Comparison of ENCODE assay signal across 21 cellular contexts in the genomic region with DNA sequence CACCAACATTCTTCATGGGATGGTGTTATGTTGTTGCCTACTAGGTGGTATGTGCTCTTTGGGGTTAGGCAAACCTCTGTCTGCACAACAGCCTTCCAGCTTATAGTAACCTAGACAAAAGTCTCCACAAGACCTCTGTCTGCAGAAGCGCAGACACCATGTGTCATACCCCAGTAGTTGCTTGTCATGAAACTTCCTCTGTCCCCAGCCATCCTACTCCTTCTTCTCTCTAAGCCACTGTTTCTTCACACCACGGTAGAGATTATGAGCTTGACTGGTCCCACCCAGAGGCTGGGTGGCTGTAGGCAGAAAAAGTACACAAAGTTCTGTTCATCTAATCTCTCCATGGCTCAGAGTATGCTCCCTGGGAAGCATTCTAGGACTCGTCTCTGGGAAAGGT.
A peak's percentile ranks its signal among the peaks of the same experiment; 100 is the strongest.
DNase-seq lines count a peak whose midpoint lies in the region; ATAC-seq and FAIRE-seq lines count a peak whose summit lies in the region.
"Had no signal": no experiment of that assay in that cellular context is flagged by ENCODE, and none has a peak within 500 bp of the region (broad histone marks: within the 10 kb centered on the region; RNA-seq: fewer than 3 reads in every experiment).

No MANE protein-coding gene starts in this region.

- no peaks in the 10 kb centered on the region for H3K4me1 Mint-ChIP-seq in stimulated activated memory B cell treated with anti-CD40 and anti-IgM and Interleukin-4, amounts not matched to agents 10 μg/mL and 1 μg/mL and 100 μg/mL, for 72 hours

- H3K36me3 Mint-ChIP-seq in stimulated activated memory B cell treated with anti-CD40 and anti-IgM and Interleukin-4, amounts not matched to agents 10 μg/mL and 1 μg/mL and 100 μg/mL, for 72 hours, result no peaks in the 10 kb centered on the region
- H3K36me3 Mint-ChIP-seq: CD14-positive monocyte; CD8-positive, alpha-beta T cell had no signal

- H3K4me3 Mint-ChIP-seq in stimulated activated memory B cell treated with anti-CD40 and anti-IgM and Interleukin-4, amounts not matched to agents 10 μg/mL and 1 μg/mL and 100 μg/mL, for 72 hours, result no peak overlapping the region
- H3K4me3 Mint-ChIP-seq: CD14-positive monocyte; CD4-positive, alpha-beta T cell; CD8-positive, alpha-beta T cell had no signal

- DNase-seq in MV-4-11 (lab: John Stamatoyannopoulos, UW) (peak; percentile 5), RCC 7860 (ENCODE audit: low spot score) (no peak)
- DNase-seq: 8988T; ACHN; BE2C; C1 segment of cervical spinal cord; Caco-2; Calu3; CD4-positive, alpha-beta T cell; CD8-positive, alpha-beta T cell; DMS79 treated with DMSO at 0.1 percent for 48 hours; GF-D8 had no signal

- H3K9me3 Mint-ChIP-seq in stimulated activated memory B cell treated with anti-CD40 and anti-IgM and Interleukin-4, amounts not matched to agents 10 μg/mL and 1 μg/mL and 100 μg/mL, for 72 hours, result peaks cover 4% of the 10 kb centered on the region
- H3K9me3 Mint-ChIP-seq: CD8-positive, alpha-beta T cell had no signal

- H3K27ac Mint-ChIP-seq in stimulated activated memory B cell treated with anti-CD40 and anti-IgM and Interleukin-4, amounts not matched to agents 10 μg/mL and 1 μg/mL and 100 μg/mL, for 72 hours, result no peak overlapping the region
- H3K27ac Mint-ChIP-seq: CD14-positive monocyte; CD4-positive, alpha-beta T cell; CD8-positive, alpha-beta T cell had no signal

- no peak for FAIRE-seq in RCC 7860 (lab: Jason Lieb, UNC)
- FAIRE-seq: A204.1, D721Med, G401.6, GM12891, GM19239 had no signal

- H3K27me3 Mint-ChIP-seq in stimulated activated memory B cell treated with anti-CD40 and anti-IgM and Interleukin-4, amounts not matched to agents 10 μg/mL and 1 μg/mL and 100 μg/mL, for 72 hours, result no peaks in the 10 kb centered on the region

- ATAC-seq in stimulated activated memory B cell treated with anti-CD40 and anti-IgM and Interleukin-4, amounts not matched to agents 10 μg/mL and 1 μg/mL and 100 μg/mL, for 72 hours, result peak; percentile 24
- ATAC-seq in GM19023 (IDR thresholded peaks at IDR 0.05; ENCODE audit: unreplicated experiment) (no peak), GM19035 (IDR thresholded peaks at IDR 0.05; ENCODE audit: unreplicated experiment) (no peak)
- ATAC-seq: CD8-positive, alpha-beta T cell had no signal
